In the genomic region with DNA sequence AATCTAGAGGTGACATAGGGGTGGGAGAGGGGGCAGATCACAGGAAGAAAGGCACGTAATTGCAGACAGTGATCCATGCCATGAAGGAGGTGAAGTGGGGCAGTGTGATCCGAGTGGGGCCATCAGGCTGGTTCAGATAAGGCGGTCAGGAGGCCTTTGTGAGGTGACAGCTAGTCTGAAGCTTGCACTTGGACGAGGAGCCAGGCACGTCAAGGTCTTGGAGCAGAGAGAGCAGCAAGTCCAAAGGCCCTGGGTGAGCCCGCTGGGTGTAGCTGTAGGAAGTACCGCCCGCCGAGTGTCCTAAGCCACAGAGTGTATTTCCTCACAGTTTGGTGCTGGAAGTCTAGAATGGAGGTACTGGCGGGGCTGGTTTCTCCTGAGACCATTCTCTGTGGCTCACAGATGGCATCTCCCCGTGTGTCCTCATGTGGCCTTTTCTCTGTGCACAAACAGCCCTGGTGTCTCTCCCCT, we compare ENCODE assay signal across 18 cellular contexts. TPM values are rescaled to one million over a fixed set of nuclear protein-coding genes. Genes with fewer than 3 reads are reported as not detected.
DNase-seq lines count a peak whose midpoint lies in the region; ATAC-seq and TF ChIP-seq lines count a peak whose summit lies in the region.
"Had no signal": no experiment of that assay in that cellular context is flagged by ENCODE, and none has a peak within 500 bp of the region (broad histone marks: within the 10 kb centered on the region; RNA-seq: fewer than 3 reads in every experiment).

No MANE protein-coding gene starts in this region.

- H3K4me1 Mint-ChIP-seq in activated T-cell treated with anti-CD3 and anti-CD28 coated beads, Interleukin-2, amount 50 U/mL, for 24 hours (ENCODE audit: low read depth): peaks cover 10% of the 10 kb centered on the region
- peaks cover 8% of the 10 kb centered on the region for H3K4me1 Mint-ChIP-seq in activated T-cell treated with anti-CD3 and anti-CD28 coated beads, Interleukin-2, amount 50 U/mL, for 4 hours (ENCODE audit: low read depth)

- H3K27me3 Mint-ChIP-seq in activated T-cell treated with anti-CD3 and anti-CD28 coated beads, Interleukin-2, amount 50 U/mL, for 24 hours: no peaks in the 10 kb centered on the region
- no peaks in the 10 kb centered on the region for H3K27me3 Mint-ChIP-seq in activated T-cell treated with anti-CD3 and anti-CD28 coated beads, Interleukin-2, amount 50 U/mL, for 4 hours (ENCODE audit: low read depth)
- H3K27me3 Mint-ChIP-seq: IgD-negative memory B cell had no signal

- intact Hi-C loops in left cardiac atrium (cut with DNase I) (loop anchor here (5.0 kb wide), 2 partner anchors 58 to 73 kb away; partner anchors contain the start of gene TMEM120B (in 1 of the 2)), vagina (cut with DNase I) (no loop called here)

- no peaks in the 10 kb centered on the region for H3K27me3 ChIP-seq in vagina
- H3K27me3 ChIP-seq: body of pancreas, ovary, tibial nerve had no signal

- H3K9me3 ChIP-seq in vagina: no peaks in the 10 kb centered on the region
- H3K9me3 ChIP-seq: A549, body of pancreas, ovary, tibial nerve had no signal

- no peaks in the 10 kb centered on the region for H3K9me3 Mint-ChIP-seq in activated T-cell treated with anti-CD3 and anti-CD28 coated beads, Interleukin-2, amount 50 U/mL, for 24 hours
- H3K9me3 Mint-ChIP-seq in activated T-cell treated with anti-CD3 and anti-CD28 coated beads, Interleukin-2, amount 50 U/mL, for 4 hours: no peaks in the 10 kb centered on the region
- H3K9me3 Mint-ChIP-seq: IgD-negative memory B cell, WTC11 had no signal

- no peak for ATAC-seq in activated T-cell treated with anti-CD3 and anti-CD28 coated beads, Interleukin-2, amount 50 U/mL, for 4 hours
- ATAC-seq in left cardiac atrium: peak; percentile 3 to 21
- ATAC-seq: A549, body of pancreas, PC-3, WTC11 had no signal

- no peak for TF ChIP-seq POLR2A in vagina (IDR thresholded peaks at IDR 0.05)

- DNase-seq in activated T-cell treated with anti-CD3 and anti-CD28 coated beads, Interleukin-2, amount 50 U/mL, for 24 hours: no peak
- DNase-seq in activated T-cell treated with anti-CD3 and anti-CD28 coated beads, Interleukin-2, amount 50 U/mL, for 4 hours: no peak
- DNase-seq in left cardiac atrium: no peak
- no peak for DNase-seq in vagina (ENCODE audit: extremely low spot score in 2 of 2)
- no peak for DNase-seq in activated naive CD4-positive, alpha-beta T cell treated with Interleukin-2 at 50 U/mL for 16 hours
- no peak for DNase-seq in NCI-H1930 (lab: John Stamatoyannopoulos, UW)
- no peak for DNase-seq in NCI-H2107 treated with DMSO at 0.1 percent for 48 hours (lab: John Stamatoyannopoulos, UW; ENCODE audit: unreplicated experiment)
- DNase-seq: body of pancreas; NCI-H1436; NCI-H510A; ovary; PC-3; stimulated activated CD4-positive, alpha-beta T cell treated with anti-CD3 and anti-CD28 coated beads, Interleukin-4, amount 100 ng/mL, for 4 hours had no signal

- TF ChIP-seq CTCF in VCaP (conservative IDR thresholded peaks at IDR 0.05) (no peak), vagina (IDR thresholded peaks at IDR 0.05) (no peak)

- no peaks in the 10 kb centered on the region for H3K36me3 ChIP-seq in vagina
- H3K36me3 ChIP-seq: ovary, tibial nerve had no signal

- H3K36me3 Mint-ChIP-seq in activated T-cell treated with anti-CD3 and anti-CD28 coated beads, Interleukin-2, amount 50 U/mL, for 24 hours (ENCODE audit: low read depth): peaks cover 26% of the 10 kb centered on the region
- no peaks in the 10 kb centered on the region for H3K36me3 Mint-ChIP-seq in activated T-cell treated with anti-CD3 and anti-CD28 coated beads, Interleukin-2, amount 50 U/mL, for 4 hours (ENCODE audit: insufficient read depth)
- H3K36me3 Mint-ChIP-seq: IgD-negative memory B cell had no signal

- H3K4me1 ChIP-seq in vagina: peaks cover 40% of the 10 kb centered on the region

- H3K27ac ChIP-seq in VCaP (0 out of 2 replicates have a peak overlapping the region, but pooled peaks have one; percentile 1), vagina (peak overlapping the region; percentile 84)
- H3K27ac ChIP-seq: body of pancreas, ovary, tibial nerve had no signal

- H3K4me3 ChIP-seq in vagina: no peak overlapping the region
- H3K4me3 ChIP-seq: A549, body of pancreas, ovary, tibial nerve had no signal

- H3K27ac Mint-ChIP-seq in activated T-cell treated with anti-CD3 and anti-CD28 coated beads, Interleukin-2, amount 50 U/mL, for 24 hours: peak overlapping the region; percentile 7
- H3K27ac Mint-ChIP-seq: IgD-negative memory B cell, WTC11 had no signal

- no peak overlapping the region for H3K4me3 Mint-ChIP-seq in activated T-cell treated with anti-CD3 and anti-CD28 coated beads, Interleukin-2, amount 50 U/mL, for 24 hours
- H3K4me3 Mint-ChIP-seq in activated T-cell treated with anti-CD3 and anti-CD28 coated beads, Interleukin-2, amount 50 U/mL, for 4 hours: no peak overlapping the region
- H3K4me3 Mint-ChIP-seq: IgD-negative memory B cell, WTC11 had no signal

RNA-seq across cellular contexts. Expression of gene RHOF, which starts 23.6 kb away (rescaled TPM):
- total RNA-seq in activated T-cell treated with anti-CD3 and anti-CD28 coated beads, Interleukin-2, amount 50 U/mL, for 4 hours: 10 to 100 TPM; 80.7 to 94.6 (median 85.8) TPM
- total RNA-seq in left cardiac atrium (10 to 100 TPM; 14.7 to 25.1 TPM), vagina (16.5 TPM)

RNA-seq across cellular contexts. Expression of gene SETD1B, which starts 33.9 kb away (rescaled TPM):
- total RNA-seq in activated T-cell treated with anti-CD3 and anti-CD28 coated beads, Interleukin-2, amount 50 U/mL, for 4 hours: 10 to 100 TPM; 30.4 to 32.7 (median 31.7) TPM
- 10 to 100 TPM in 1 of 2 donors, 1 to 10 TPM in 1; 9.3 to 11.9 TPM for total RNA-seq in left cardiac atrium
- total RNA-seq in vagina: 10.6 TPM

RNA-seq across cellular contexts. Expression of gene TMEM120B, which starts 57.3 kb away (rescaled TPM):
- 10 to 100 TPM; 14.2 to 19.1 (median 17.7) TPM for total RNA-seq in activated T-cell treated with anti-CD3 and anti-CD28 coated beads, Interleukin-2, amount 50 U/mL, for 4 hours
- 10 to 100 TPM in 1 of 2 donors, 1 to 10 TPM in 1; 8.5 to 10.2 TPM for total RNA-seq in left cardiac atrium
- 3.9 TPM for total RNA-seq in vagina

Comparison
In these comparisons a context has a peak if more than half of its experiments do, and no peak if none do; other contexts are left out.
1. ATAC-seq: peak in left cardiac atrium (2 of 2); none in activated T-cell treated with anti-CD3 and anti-CD28 coated beads, Interleukin-2, amount 50 U/mL, for 4 hours (0 of 2).